In genomic region chr14:93035585-93035916, GRCh38 we compare ENCODE assay signal across 19 cellular contexts.
A peak's percentile ranks its signal among the peaks of the same experiment; 100 is the strongest.
DNase-seq lines count a peak whose midpoint lies in the region; ATAC-seq, FAIRE-seq and TF ChIP-seq lines count a peak whose summit lies in the region.
"Had no signal": no experiment of that assay in that cellular context is flagged by ENCODE, and none has a peak within 500 bp of the region (broad histone marks: within the 10 kb centered on the region; RNA-seq: fewer than 3 reads in every experiment).

No MANE protein-coding gene starts in this region.

- H3K4me1 Mint-ChIP-seq in CD8-positive, alpha-beta T cell (ENCODE audit: low read depth), result peaks cover 44% of the 10 kb centered on the region
- H3K4me1 Mint-ChIP-seq in osteocyte (ENCODE audit: unreplicated experiment), result peaks cover 87% of the 10 kb centered on the region

- intact Hi-C loops in CD8-positive, alpha-beta T cell (cut with DNase I, micrococcal nuclease), result loop anchor here (2.0 kb wide), 2 partner anchors 31 to 83 kb away; no protein-coding TSS in a partner anchor
- intact Hi-C loops in esophagus muscularis mucosa (cut with DNase I), result loop anchor here (5.0 to 10.0 kb wide), 2 partner anchors 63 to 79 kb away; partner anchors contain the start of gene ITPK1

- no peak for TF ChIP-seq CTCF in CD8-positive, alpha-beta T cell (IDR thresholded peaks at IDR 0.05)
- no peak for TF ChIP-seq CTCF in RWPE2 (IDR thresholded peaks at IDR 0.05; ENCODE audit: poor library complexity, severe bottlenecking)
- no peak for TF ChIP-seq CTCF in esophagus muscularis mucosa (IDR thresholded peaks at IDR 0.05)
- no peak for TF ChIP-seq CTCF in osteocyte (IDR thresholded peaks at IDR 0.05)

- H3K27me3 ChIP-seq in CD8-positive, alpha-beta T cell (ENCODE audit: insufficient read depth, low read length), result no peaks in the 10 kb centered on the region
- H3K27me3 ChIP-seq in RWPE2 (ENCODE audit: insufficient read depth, poor library complexity, severe bottlenecking), result no peaks in the 10 kb centered on the region
- H3K27me3 ChIP-seq in esophagus muscularis mucosa, result no peaks in the 10 kb centered on the region
- no peaks in the 10 kb centered on the region for H3K27me3 ChIP-seq in small intestine (ENCODE audit: control insufficient read depth in 2 of 2, insufficient read depth in 2 of 2, low read length in 2 of 2)

- H3K9me3 Mint-ChIP-seq in CD8-positive, alpha-beta T cell, result no peaks in the 10 kb centered on the region
- H3K9me3 Mint-ChIP-seq in osteocyte (ENCODE audit: unreplicated experiment), result no peaks in the 10 kb centered on the region
- H3K9me3 Mint-ChIP-seq: activated CD4-positive, alpha-beta T cell treated with anti-CD3 and anti-CD28 coated beads, Interleukin-2, amount 10 ng/mL, durations not matched to agents 24 days and 14 days; nephron had no signal

- POLR2A ChIA-PET in CD8-positive, alpha-beta T cell (lab: Charles Lee), result no interaction called here

- 60% methylated on average over 1 of the region's 5 CpGs for WGBS in esophagus muscularis mucosa
- WGBS in small intestine, 3 donors, result 86 to 92% (median 89%) methylated on average over 4 to 5 of the region's 5 CpGs

- no peak overlapping the region for H3K4me3 ChIP-seq in CD8-positive, alpha-beta T cell (ENCODE audit: low read depth, low read length)
- H3K4me3 ChIP-seq in RWPE2 (ENCODE audit: severe bottlenecking) (no peak overlapping the region), esophagus muscularis mucosa (no peak overlapping the region), small intestine (ENCODE audit: low read depth in 1 of 2, low read length in 2 of 2) (no peak overlapping the region)
- H3K4me3 ChIP-seq: prostate gland had no signal

- no peaks in the 10 kb centered on the region for H3K36me3 Mint-ChIP-seq in CD8-positive, alpha-beta T cell
- no peaks in the 10 kb centered on the region for H3K36me3 Mint-ChIP-seq in osteocyte (ENCODE audit: unreplicated experiment)

- no peak overlapping the region for H3K27ac ChIP-seq in CD8-positive, alpha-beta T cell (ENCODE audit: low read depth, low read length)
- peak overlapping the region; percentile 99 for H3K27ac ChIP-seq in RWPE2 (ENCODE audit: poor library complexity, severe bottlenecking)
- peak overlapping the region; percentile 86 to 93 (median 86) for H3K27ac ChIP-seq in esophagus muscularis mucosa (replicated peaks in 1 of 4)
- H3K27ac ChIP-seq in small intestine (ENCODE audit: low read depth in 1 of 2, low read length in 1 of 2), result peak overlapping the region; percentile 55 to 57
- H3K27ac ChIP-seq: prostate gland had no signal

- FAIRE-seq in small intestine (lab: Jason Lieb, UNC) (no peak), GM12892 (lab: Jason Lieb, UNC) (no peak)
- FAIRE-seq: islet of Langerhans, RCC 7860 had no signal

- peaks cover 40% of the 10 kb centered on the region for H3K4me1 ChIP-seq in CD8-positive, alpha-beta T cell (ENCODE audit: insufficient read depth, low read length)
- H3K4me1 ChIP-seq in RWPE2 (ENCODE audit: insufficient read depth, poor library complexity, severe bottlenecking) (peaks cover 76% of the 10 kb centered on the region), esophagus muscularis mucosa (peaks cover 88 to 100% (median 99%) of the 10 kb centered on the region in 4 donors), small intestine (ENCODE audit: control insufficient read depth in 2 of 2, insufficient read depth in 1 of 2, low read depth in 1 of 2, low read length in 1 of 2) (peaks cover 15 to 22% of the 10 kb centered on the region in 2 donors)

- H3K9me3 ChIP-seq in CD8-positive, alpha-beta T cell (ENCODE audit: low read length), result no peaks in the 10 kb centered on the region
- H3K9me3 ChIP-seq in RWPE2 (ENCODE audit: severe bottlenecking) (no peaks in the 10 kb centered on the region), esophagus muscularis mucosa (no peaks in the 10 kb centered on the region), small intestine (ENCODE audit: control insufficient read depth, low read depth) (no peaks in the 10 kb centered on the region)
- H3K9me3 ChIP-seq: prostate gland had no signal

- no peak for DNase-seq in CD8-positive, alpha-beta T cell
- DNase-seq in RWPE2 (ENCODE audit: low spot score) (no peak), esophagus muscularis mucosa (ENCODE audit: extremely low spot score) (no peak), small intestine (no peak), NCI-H748 treated with DMSO at 0.1 percent for 48 hours (lab: John Stamatoyannopoulos, UW) (no peak), osteocyte (ENCODE audit: extremely low spot score, unreplicated experiment) (no peak), GM12892 (ENCODE audit: insufficient read length) (no peak)
- no peak for DNase-seq in activated CD4-positive, alpha-beta T cell treated with anti-CD3 and anti-CD28 coated beads, Interleukin-2, amount 50 U/mL, for 4 hours
- DNase-seq: activated CD4-positive, alpha-beta T cell treated with anti-CD3 and anti-CD28 coated beads, Interleukin-2, amount 10 ng/mL, durations not matched to agents 24 days and 14 days; activated CD8-positive, alpha-beta memory T cell treated with anti-CD3 and anti-CD28 coated beads, Interleukin-2, amount 50 U/mL, for 4 hours; activated effector memory CD4-positive, alpha-beta T cell treated with Interleukin-2 at 50 U/mL for 16 hours; cerebellar nuclear complex; mesenchymal stem cell; NCI-H187; stimulated activated CD4-positive, alpha-beta T cell treated with anti-CD3 and anti-CD28 coated beads, Interleukin-12 subunit alpha, Interleukin-12 subunit beta, amount 100 ng/mL, for 4 hours had no signal

- no peaks in the 10 kb centered on the region for H3K27me3 Mint-ChIP-seq in CD8-positive, alpha-beta T cell (ENCODE audit: low read depth)
- no peaks in the 10 kb centered on the region for H3K27me3 Mint-ChIP-seq in osteocyte (ENCODE audit: unreplicated experiment)
- H3K27me3 Mint-ChIP-seq: activated CD4-positive, alpha-beta T cell treated with anti-CD3 and anti-CD28 coated beads, Interleukin-2, amount 10 ng/mL, durations not matched to agents 24 days and 14 days had no signal

- CTCF ChIA-PET in CD8-positive, alpha-beta T cell (lab: Charles Lee), result interaction anchor here (1.4 to 5.5 kb wide), 7 partner anchors 11 to 97 kb away, joined by 3 to 43 read pairs (median 9); partner anchors contain the start of gene ITPK1

- no peaks in the 10 kb centered on the region for H3K36me3 ChIP-seq in CD8-positive, alpha-beta T cell (ENCODE audit: insufficient read depth, low read length)
- H3K36me3 ChIP-seq in RWPE2 (ENCODE audit: low read depth) (no peaks in the 10 kb centered on the region), esophagus muscularis mucosa (no peaks in the 10 kb centered on the region), small intestine (ENCODE audit: control insufficient read depth in 2 of 2, insufficient read depth in 2 of 2, low read length in 2 of 2) (no peaks in the 10 kb centered on the region)
- H3K36me3 ChIP-seq: prostate gland had no signal

- no peak for ATAC-seq in CD8-positive, alpha-beta T cell
- peak; percentile 0; the same call in 1 of the 3 replicates for ATAC-seq in RWPE2 (ENCODE audit: low read depth)

- TF ChIP-seq EP300 in esophagus muscularis mucosa (IDR thresholded peaks at IDR 0.05), result no peak

- TF ChIP-seq POLR2A in esophagus muscularis mucosa (IDR thresholded peaks at IDR 0.05; ENCODE audit: low read depth) (no peak), GM12892 (IDR thresholded peaks at IDR 0.05; ENCODE audit: low read depth, low read length) (no peak)

- no peak overlapping the region for H3K4me3 Mint-ChIP-seq in CD8-positive, alpha-beta T cell
- no peak overlapping the region for H3K4me3 Mint-ChIP-seq in osteocyte (ENCODE audit: unreplicated experiment)
- H3K4me3 Mint-ChIP-seq: activated CD4-positive, alpha-beta T cell treated with anti-CD3 and anti-CD28 coated beads, Interleukin-2, amount 10 ng/mL, durations not matched to agents 24 days and 14 days had no signal

- peak overlapping the region; percentile 18 for H3K27ac Mint-ChIP-seq in CD8-positive, alpha-beta T cell
- H3K27ac Mint-ChIP-seq in osteocyte (ENCODE audit: unreplicated experiment), result no peak overlapping the region
- H3K27ac Mint-ChIP-seq: activated CD4-positive, alpha-beta T cell treated with anti-CD3 and anti-CD28 coated beads, Interleukin-2, amount 10 ng/mL, durations not matched to agents 24 days and 14 days had no signal
